9 cellular contexts compared by ENCODE assay signal in the genomic region with DNA sequence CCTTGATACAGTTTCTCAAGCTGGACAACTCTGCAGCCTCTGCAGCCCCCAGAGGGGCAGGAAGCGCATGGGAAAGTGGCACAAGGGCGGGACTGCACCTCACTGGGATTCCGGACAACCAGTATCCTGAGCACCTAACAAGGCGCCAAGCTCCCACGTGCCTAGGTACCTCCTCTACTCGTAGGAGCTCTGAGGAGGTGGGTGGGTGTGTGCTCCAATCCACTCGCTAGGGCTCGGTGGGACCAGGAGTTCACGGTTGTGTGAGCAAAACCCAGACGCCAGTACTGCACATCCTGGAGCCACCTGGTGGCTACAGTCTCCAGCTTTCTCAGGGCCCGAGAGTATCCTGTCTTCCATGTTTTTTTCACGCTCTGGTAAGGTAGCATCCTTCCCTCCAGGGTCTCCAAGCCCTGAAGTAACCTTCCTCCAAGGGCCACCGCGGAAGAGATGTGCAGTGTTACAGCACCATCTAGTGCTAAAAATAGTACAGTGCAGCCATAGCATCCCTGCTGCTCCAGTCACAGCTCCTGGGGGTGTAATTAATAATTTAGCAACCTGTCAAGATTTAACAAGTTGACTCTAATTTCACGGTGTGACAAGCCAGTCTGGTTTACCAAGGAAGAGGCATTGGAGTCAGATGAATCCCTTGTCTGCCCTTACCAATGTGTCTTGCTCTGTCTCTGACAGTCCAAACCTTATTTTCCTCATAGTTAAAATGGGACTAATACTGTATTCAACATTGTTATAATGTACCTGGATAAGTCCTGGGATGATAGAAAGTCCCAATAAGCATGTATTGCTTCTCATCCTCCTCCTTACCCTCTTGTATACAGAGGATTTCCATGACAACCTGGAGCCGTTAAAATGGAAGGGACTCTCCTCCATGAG.
DNase-seq lines count a peak whose midpoint lies in the region; ATAC-seq and TF ChIP-seq lines count a peak whose summit lies in the region.
"Had no signal": no experiment of that assay in that cellular context is flagged by ENCODE, and none has a peak within 500 bp of the region (broad histone marks: within the 10 kb centered on the region; RNA-seq: fewer than 3 reads in every experiment).

No MANE protein-coding gene starts in this region.

- in situ Hi-C loops in brain microvascular endothelial cell (cut with HindIII; ENCODE audit: low pct_ligation_motif_present, low sequenced_read_pairs): no loop called here

- DNase-seq in NCI-H2081 (lab: John Stamatoyannopoulos, UW) (peak; percentile 46 to 60), NCI-H2081 treated with DMSO at 0.1 percent for 48 hours (lab: John Stamatoyannopoulos, UW) (no peak), H7 (peak; percentile 49), brain microvascular endothelial cell (peak; percentile 33), inferior parietal cortex (ENCODE audit: extremely low spot score) (peak; percentile 76)
- peak; percentile 41 for DNase-seq in stimulated activated CD4-positive, alpha-beta T cell treated with anti-CD3 and anti-CD28 coated beads, Interleukin-4, amount 100 ng/mL, for 24 hours

- H3K36me3 ChIP-seq in H7 (replicated peaks; ENCODE audit: control insufficient read depth, insufficient read depth, low read length): no peaks in the 10 kb centered on the region
- H3K36me3 ChIP-seq in Loucy (ENCODE audit: insufficient read depth, low read length): peaks cover 5% of the 10 kb centered on the region
- peaks cover 3% of the 10 kb centered on the region for H3K36me3 ChIP-seq in brain microvascular endothelial cell (replicated peaks)

- no peak overlapping the region for H3K4me2 ChIP-seq in Loucy (ENCODE audit: low read depth, low read length, poor library complexity, severe bottlenecking)
- H3K4me2 ChIP-seq: BLaER1 treated with 17β-estradiol and CSF1 and Interleukin-3, amounts not matched to agents 10 nM and 100 nM had no signal

- no peak overlapping the region for H2AFZ ChIP-seq in Loucy (ENCODE audit: low read length)

- no peaks in the 10 kb centered on the region for H3K79me2 ChIP-seq in Loucy (ENCODE audit: insufficient read depth, low read length)

- H3F3A ChIP-seq in Loucy (ENCODE audit: low read depth): no peaks in the 10 kb centered on the region

- no peaks in the 10 kb centered on the region for H3K9me2 ChIP-seq in Loucy (replicated peaks; ENCODE audit: low read depth, low read length)

- peak; percentile 91 for ATAC-seq in SK-N-SH treated with all-trans-retinoic acid at 6 μM for 48 hours

- no peaks in the 10 kb centered on the region for H4K20me1 ChIP-seq in Loucy (ENCODE audit: insufficient read depth, low read length, poor library complexity, severe bottlenecking)

- H3K4me3 ChIP-seq in H7 (ENCODE audit: insufficient read depth, low read depth, low read length) (no peak overlapping the region), Loucy (ENCODE audit: low read length, poor library complexity, severe bottlenecking) (no peak overlapping the region), brain microvascular endothelial cell (ENCODE audit: low read depth, low read length) (no peak overlapping the region)
- H3K4me3 ChIP-seq: BLaER1 treated with 17β-estradiol and CSF1 and Interleukin-3, amounts not matched to agents 10 nM and 100 nM had no signal

- H3K4me1 ChIP-seq in Loucy (ENCODE audit: insufficient read depth, low read length, poor library complexity, severe bottlenecking): no peaks in the 10 kb centered on the region
- H3K4me1 ChIP-seq: BLaER1 treated with 17β-estradiol and CSF1 and Interleukin-3, amounts not matched to agents 10 nM and 100 nM had no signal

- H3K9me3 ChIP-seq in Loucy (ENCODE audit: insufficient read depth, low read depth, low read length): no peaks in the 10 kb centered on the region
- H3K9me3 ChIP-seq: BLaER1 treated with 17β-estradiol and CSF1 and Interleukin-3, amounts not matched to agents 10 nM and 100 nM had no signal

- H3K27ac ChIP-seq in brain microvascular endothelial cell: no peak overlapping the region
- H3K27ac ChIP-seq: BLaER1 treated with 17β-estradiol and CSF1 and Interleukin-3, amounts not matched to agents 10 nM and 100 nM had no signal

- peak; percentile 95 for TF ChIP-seq CTCF in Loucy (conservative IDR thresholded peaks at IDR 0.05; ENCODE audit: low read length)
- peak; percentile 88 for TF ChIP-seq CTCF in brain microvascular endothelial cell (IDR thresholded peaks at IDR 0.05; ENCODE audit: low read depth, low read length, missing control alignments)

- H3K9ac ChIP-seq in Loucy (ENCODE audit: low read depth, low read length, poor library complexity, severe bottlenecking): no peak overlapping the region
- H3K9ac ChIP-seq: BLaER1 treated with 17β-estradiol and CSF1 and Interleukin-3, amounts not matched to agents 10 nM and 100 nM had no signal

- H3K27me3 ChIP-seq in H7 (ENCODE audit: control insufficient read depth, insufficient read depth, low read length): no peaks in the 10 kb centered on the region
- H3K27me3 ChIP-seq in Loucy (ENCODE audit: insufficient read depth, low read length, poor library complexity, severe bottlenecking): no peaks in the 10 kb centered on the region
- H3K27me3 ChIP-seq in brain microvascular endothelial cell (replicated peaks): no peaks in the 10 kb centered on the region
- H3K27me3 ChIP-seq: BLaER1 treated with 17β-estradiol and CSF1 and Interleukin-3, amounts not matched to agents 10 nM and 100 nM had no signal

TF ChIP-seq in SK-N-SH treated with all-trans-retinoic acid at 6 μM for 48 hours, 23 proteins besides CTCF, POLR2A, EP300 and RAD21:
- TF ChIP-seq TCF4 (CRISPR knock-in tag; IDR thresholded peaks at IDR 0.05; ENCODE audit: borderline replicate concordance) (no peak), ZNF565 (CRISPR knock-in tag; conservative IDR thresholded peaks at IDR 0.05; ENCODE audit: low read depth) (no peak), SNAI2 (CRISPR knock-in tag; IDR thresholded peaks at IDR 0.05) (no peak), ARNTL (CRISPR knock-in tag; IDR thresholded peaks at IDR 0.05; ENCODE audit: borderline replicate concordance, low read depth) (no peak), PPARA (CRISPR knock-in tag; IDR thresholded peaks at IDR 0.05; ENCODE audit: borderline replicate concordance) (no peak), ZFP3 (CRISPR knock-in tag; IDR thresholded peaks at IDR 0.05) (no peak), RARB (CRISPR knock-in tag; IDR thresholded peaks at IDR 0.05) (no peak), ZC3H10 (CRISPR knock-in tag; IDR thresholded peaks at IDR 0.05) (no peak), BACH2 (CRISPR knock-in tag; IDR thresholded peaks at IDR 0.05; ENCODE audit: borderline replicate concordance) (no peak)
- TF ChIP-seq, protein P1, sequence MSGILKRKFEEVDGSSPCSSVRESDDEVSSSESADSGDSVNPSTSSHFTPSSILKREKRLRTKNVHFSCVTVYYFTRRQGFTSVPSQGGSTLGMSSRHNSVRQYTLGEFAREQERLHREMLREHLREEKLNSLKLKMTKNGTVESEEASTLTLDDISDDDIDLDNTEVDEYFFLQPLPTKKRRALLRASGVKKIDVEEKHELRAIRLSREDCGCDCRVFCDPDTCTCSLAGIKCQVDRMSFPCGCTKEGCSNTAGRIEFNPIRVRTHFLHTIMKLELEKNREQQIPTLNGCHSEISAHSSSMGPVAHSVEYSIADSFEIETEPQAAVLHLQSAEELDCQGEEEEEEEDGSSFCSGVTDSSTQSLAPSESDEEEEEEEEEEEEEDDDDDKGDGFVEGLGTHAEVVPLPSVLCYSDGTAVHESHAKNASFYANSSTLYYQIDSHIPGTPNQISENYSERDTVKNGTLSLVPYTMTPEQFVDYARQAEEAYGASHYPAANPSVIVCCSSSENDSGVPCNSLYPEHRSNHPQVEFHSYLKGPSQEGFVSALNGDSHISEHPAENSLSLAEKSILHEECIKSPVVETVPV (CRISPR knock-in tag; IDR thresholded peaks at IDR 0.05): no peak
TF ChIP-seq in SK-N-SH treated with all-trans-retinoic acid at 6 μM for 48 hours: peak in this region for 0.
